1 cellular context compared by ENCODE assay signal in genomic region chr4:127479031-127479622, GRCh38.
TF ChIP-seq lines count a peak whose summit lies in the region.

No MANE protein-coding gene starts in this region.

TF ChIP-seq in GM23338, 12 proteins besides CTCF, POLR2A, EP300 and RAD21:
- TF ChIP-seq ZNF462 (CRISPR knock-in tag; IDR thresholded peaks at IDR 0.05) (no peak), EZH2phosphoT487 (IDR thresholded peaks at IDR 0.05; ENCODE audit: unreplicated experiment) (no peak), EZH2 (IDR thresholded peaks at IDR 0.05; ENCODE audit: low read depth, unreplicated experiment) (no peak), ZNF331 (CRISPR knock-in tag; IDR thresholded peaks at IDR 0.05; ENCODE audit: low read depth) (no peak)
